In the genomic region with DNA sequence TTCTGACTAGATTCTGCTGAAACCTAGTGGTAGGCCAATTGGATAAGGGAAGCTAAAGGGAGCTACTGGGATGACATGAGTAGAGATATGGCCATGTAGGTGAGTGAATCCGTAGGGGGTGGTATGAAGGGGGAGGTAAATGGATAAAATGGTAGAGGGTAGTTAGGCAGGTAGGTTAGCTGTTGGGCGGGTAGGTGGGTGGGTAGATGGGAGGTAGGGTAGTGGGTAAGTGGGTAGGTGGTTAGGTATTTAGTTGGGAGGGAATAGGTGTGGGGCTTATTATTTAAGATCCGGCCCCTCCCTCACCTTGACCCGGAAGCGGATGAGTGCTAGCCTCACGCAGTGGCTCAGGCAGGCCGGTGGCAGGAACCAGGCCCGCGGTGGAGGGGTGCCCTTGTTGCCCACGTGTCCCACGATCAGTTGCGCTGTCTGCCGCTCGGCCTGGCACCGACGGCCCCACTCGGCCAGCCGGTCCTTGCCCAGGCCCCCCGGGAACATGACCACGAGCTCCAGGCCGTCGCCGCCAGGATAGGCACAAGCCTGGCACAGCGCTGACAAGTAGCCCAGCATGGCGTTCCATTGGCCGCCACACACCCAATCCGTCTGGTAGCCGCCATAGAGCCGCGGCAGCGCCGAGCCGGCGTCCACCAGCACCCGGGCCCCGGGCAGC, we compare ENCODE assay signal across 8 cellular contexts. TPM values are rescaled to one million over a fixed set of nuclear protein-coding genes. Genes with fewer than 3 reads are reported as not detected.
A peak's percentile ranks its signal among the peaks of the same experiment; 100 is the strongest.
DNase-seq lines count a peak whose midpoint lies in the region; ATAC-seq and TF ChIP-seq lines count a peak whose summit lies in the region.

No MANE protein-coding gene starts in this region.

- ATAC-seq in CD4-positive, alpha-beta T cell (ENCODE audit: poor library complexity): peak; percentile 63
- ATAC-seq in GM19351 (IDR thresholded peaks at IDR 0.05; ENCODE audit: unreplicated experiment) (peak; percentile 55), HG03520 (IDR thresholded peaks at IDR 0.05; ENCODE audit: unreplicated experiment) (peak; percentile 49)
- peak; percentile 86 for ATAC-seq in natural killer cell treated with Interleukin-12 subunit alpha and Interleukin-12 subunit beta and Interleukin-15 and Interleukin-18, amount 100 ng/mL, for 72 hours

- POLR2A ChIA-PET in CD4-positive, alpha-beta T cell (lab: Charles Lee): interaction anchor here (0.6 to 2.8 kb wide), 8 partner anchors 139 to 1307 kb away, joined by 5 to 43 read pairs (median 8); partner anchors contain the start of genes GNL3L, PHF8, TSR2 and USP51

- no peaks in the 10 kb centered on the region for H3K9me3 ChIP-seq in CD4-positive, alpha-beta T cell (ENCODE audit: control insufficient read depth, low read length)

- H3K36me3 Mint-ChIP-seq in CD4-positive, alpha-beta T cell (ENCODE audit: low read depth): peaks cover 36% of the 10 kb centered on the region
- H3K36me3 Mint-ChIP-seq in natural killer cell treated with Interleukin-12 subunit alpha and Interleukin-12 subunit beta and Interleukin-15 and Interleukin-18, amount 100 ng/mL, for 72 hours: peaks cover 18% of the 10 kb centered on the region
- H3K36me3 Mint-ChIP-seq in stimulated activated naive CD8-positive, alpha-beta T cell treated with anti-CD3 and anti-CD28 coated beads, Interleukin-15, Interleukin-2, amounts not matched to agents 100 ng/mL and 50 ng/mL, for 24 hours (ENCODE audit: low read depth): peaks cover 41% of the 10 kb centered on the region

- H3K4me1 Mint-ChIP-seq in CD4-positive, alpha-beta T cell (ENCODE audit: low read depth): peaks cover 49% of the 10 kb centered on the region
- peaks cover 34 to 48% of the 10 kb centered on the region in 2 donors for H3K4me1 Mint-ChIP-seq in natural killer cell treated with Interleukin-12 subunit alpha and Interleukin-12 subunit beta and Interleukin-15 and Interleukin-18, amount 100 ng/mL, for 72 hours (ENCODE audit: low read depth in 2 of 2)
- H3K4me1 Mint-ChIP-seq in stimulated activated naive CD8-positive, alpha-beta T cell treated with anti-CD3 and anti-CD28 coated beads, Interleukin-15, Interleukin-2, amounts not matched to agents 100 ng/mL and 50 ng/mL, for 24 hours (ENCODE audit: low read depth): peaks cover 47% of the 10 kb centered on the region

- intact Hi-C loops in CD4-positive, alpha-beta T cell (cut with DNase I, micrococcal nuclease): loop anchor here in 1 of 2 experiments (2.0 to 10.0 kb wide), 6 partner anchors 138 to 1532 kb away; partner anchors contain the start of genes GNL3L, PHF8, RRAGB and WNK3

- DNase-seq in CD4-positive, alpha-beta T cell: peak; percentile 32 to 64 (median 50)
- DNase-seq in OCI-M1 (lab: John Stamatoyannopoulos, UW): peak; percentile 62
- DNase-seq in activated T-cell treated with anti-CD3 and anti-CD28 coated beads, Interleukin-2, amount 50 U/mL, for 48 hours: peak; percentile 65 to 77
- DNase-seq in fibroblast of gingiva (ENCODE audit: low read depth): peak; percentile 17
- DNase-seq in natural killer cell treated with Interleukin-12 subunit alpha and Interleukin-12 subunit beta and Interleukin-15 and Interleukin-18, amount 100 ng/mL, for 72 hours (ENCODE audit: low spot score): peak; percentile 80

- TF ChIP-seq CTCF in CD4-positive, alpha-beta T cell (IDR thresholded peaks at IDR 0.05): no peak

- H3K27me3 ChIP-seq in CD4-positive, alpha-beta T cell (ENCODE audit: control insufficient read depth, insufficient read depth, low read length): no peaks in the 10 kb centered on the region

- H3K27me3 Mint-ChIP-seq in CD4-positive, alpha-beta T cell: no peaks in the 10 kb centered on the region
- peaks cover 0 to 5% of the 10 kb centered on the region in 2 donors for H3K27me3 Mint-ChIP-seq in natural killer cell treated with Interleukin-12 subunit alpha and Interleukin-12 subunit beta and Interleukin-15 and Interleukin-18, amount 100 ng/mL, for 72 hours
- no peaks in the 10 kb centered on the region for H3K27me3 Mint-ChIP-seq in stimulated activated naive CD8-positive, alpha-beta T cell treated with anti-CD3 and anti-CD28 coated beads, Interleukin-15, Interleukin-2, amounts not matched to agents 100 ng/mL and 50 ng/mL, for 24 hours

- peak overlapping the region; percentile 86 for H3K27ac Mint-ChIP-seq in CD4-positive, alpha-beta T cell
- H3K27ac Mint-ChIP-seq in natural killer cell treated with Interleukin-12 subunit alpha and Interleukin-12 subunit beta and Interleukin-15 and Interleukin-18, amount 100 ng/mL, for 72 hours: peak overlapping the region; percentile 50 to 92
- peak overlapping the region; percentile 85 for H3K27ac Mint-ChIP-seq in stimulated activated naive CD8-positive, alpha-beta T cell treated with anti-CD3 and anti-CD28 coated beads, Interleukin-15, Interleukin-2, amounts not matched to agents 100 ng/mL and 50 ng/mL, for 24 hours

- CTCF ChIA-PET in CD4-positive, alpha-beta T cell (lab: Charles Lee): interaction anchor here (1.0 kb wide), 1 partner anchor 138 kb away, joined by 3 read pairs; the partner anchor contains the start of gene PHF8

- peak overlapping the region; percentile 75 for H3K27ac ChIP-seq in CD4-positive, alpha-beta T cell (ENCODE audit: low read depth, low read length)

- no peaks in the 10 kb centered on the region for H3K9me3 Mint-ChIP-seq in CD4-positive, alpha-beta T cell
- H3K9me3 Mint-ChIP-seq in natural killer cell treated with Interleukin-12 subunit alpha and Interleukin-12 subunit beta and Interleukin-15 and Interleukin-18, amount 100 ng/mL, for 72 hours: no peaks in the 10 kb centered on the region
- H3K9me3 Mint-ChIP-seq in stimulated activated naive CD8-positive, alpha-beta T cell treated with anti-CD3 and anti-CD28 coated beads, Interleukin-15, Interleukin-2, amounts not matched to agents 100 ng/mL and 50 ng/mL, for 24 hours: no peaks in the 10 kb centered on the region

- peak overlapping the region; percentile 92 for H3K4me3 Mint-ChIP-seq in CD4-positive, alpha-beta T cell
- H3K4me3 Mint-ChIP-seq in natural killer cell treated with Interleukin-12 subunit alpha and Interleukin-12 subunit beta and Interleukin-15 and Interleukin-18, amount 100 ng/mL, for 72 hours: peak overlapping the region; percentile 97
- H3K4me3 Mint-ChIP-seq in stimulated activated naive CD8-positive, alpha-beta T cell treated with anti-CD3 and anti-CD28 coated beads, Interleukin-15, Interleukin-2, amounts not matched to agents 100 ng/mL and 50 ng/mL, for 24 hours: peak overlapping the region; percentile 94

RNA-seq across cellular contexts. Expression of gene FAM120C, which starts 0.7 kb away (rescaled TPM):
- total RNA-seq in CD4-positive, alpha-beta T cell: 10 to 100 TPM; 12.3 to 13.3 TPM
- total RNA-seq in natural killer cell treated with Interleukin-12 subunit alpha and Interleukin-12 subunit beta and Interleukin-15 and Interleukin-18, amount 100 ng/mL, for 72 hours: 10 to 100 TPM in 1 of 2 donors, 1 to 10 TPM in 1; 7.6 to 15.0 TPM

Comparison
In these comparisons a context has a peak if more than half of its experiments do, and no peak if none do; other contexts are left out.
1. Peak in every context shown above with its lines: DNase-seq, ATAC-seq and H3K27ac ChIP-seq.
2. DNase-seq: peak in every context shown above with its lines; median percentile 80 in natural killer cell treated with Interleukin-12 subunit alpha and Interleukin-12 subunit beta and Interleukin-15 and Interleukin-18, amount 100 ng/mL, for 72 hours; 71 in activated T-cell treated with anti-CD3 and anti-CD28 coated beads, Interleukin-2, amount 50 U/mL, for 48 hours; 62 in OCI-M1; 50 in CD4-positive, alpha-beta T cell; 17 in fibroblast of gingiva.